In the genomic region with DNA sequence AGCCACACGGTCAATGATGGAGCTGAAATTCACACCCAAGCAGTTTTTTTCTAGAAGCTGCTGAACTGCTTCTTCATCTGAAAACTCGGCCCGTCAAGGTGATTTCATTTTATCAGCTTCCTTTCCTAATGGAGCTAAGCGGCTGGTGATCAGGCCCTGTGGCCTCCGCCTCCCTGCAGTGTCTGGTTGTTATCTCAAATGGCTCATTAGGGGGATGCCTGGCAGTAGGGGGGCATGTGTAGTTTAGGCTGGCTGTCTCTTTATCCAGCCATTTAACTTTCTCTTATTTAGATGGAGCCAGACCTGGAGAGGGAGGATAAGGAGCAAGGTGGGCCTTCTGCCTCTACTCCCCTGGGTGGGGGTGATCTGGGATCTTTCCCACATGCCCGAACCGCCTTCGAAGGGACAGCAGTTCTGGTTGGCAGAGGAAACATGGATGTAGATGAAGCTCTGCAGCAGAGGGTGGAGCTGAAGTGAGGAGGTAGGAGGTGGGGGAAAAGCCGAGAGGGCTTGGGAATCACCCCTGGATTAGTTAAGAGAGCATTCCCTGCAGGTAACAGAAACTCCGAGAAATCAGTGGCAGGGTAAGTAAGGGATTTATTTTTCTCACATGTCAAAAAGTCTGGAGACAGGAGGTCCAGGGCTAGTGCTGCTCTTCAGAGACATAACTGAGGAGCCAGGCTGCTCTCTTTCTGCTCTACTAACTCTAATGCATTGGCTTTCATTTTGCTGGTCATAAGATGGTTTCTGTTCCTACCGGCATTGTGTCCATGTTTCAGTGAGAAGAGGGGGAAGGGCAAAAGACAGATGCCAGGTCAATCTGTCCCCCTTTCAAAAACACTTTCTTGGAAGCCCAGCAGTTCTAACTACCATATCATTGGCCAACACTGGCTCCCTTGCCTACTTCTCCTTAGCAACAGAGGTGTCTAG, we compare ENCODE assay signal across 1 cellular context.
TF ChIP-seq lines count a peak whose summit lies in the region.

No MANE protein-coding gene starts in this region.

TF ChIP-seq in WTC11, 78 proteins besides CTCF, POLR2A, EP300 and RAD21 (continued from another document):
- TF ChIP-seq, protein P1, sequence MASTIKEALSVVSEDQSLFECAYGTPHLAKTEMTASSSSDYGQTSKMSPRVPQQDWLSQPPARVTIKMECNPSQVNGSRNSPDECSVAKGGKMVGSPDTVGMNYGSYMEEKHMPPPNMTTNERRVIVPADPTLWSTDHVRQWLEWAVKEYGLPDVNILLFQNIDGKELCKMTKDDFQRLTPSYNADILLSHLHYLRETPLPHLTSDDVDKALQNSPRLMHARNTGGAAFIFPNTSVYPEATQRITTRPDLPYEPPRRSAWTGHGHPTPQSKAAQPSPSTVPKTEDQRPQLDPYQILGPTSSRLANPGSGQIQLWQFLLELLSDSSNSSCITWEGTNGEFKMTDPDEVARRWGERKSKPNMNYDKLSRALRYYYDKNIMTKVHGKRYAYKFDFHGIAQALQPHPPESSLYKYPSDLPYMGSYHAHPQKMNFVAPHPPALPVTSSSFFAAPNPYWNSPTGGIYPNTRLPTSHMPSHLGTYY (CRISPR knock-in tag; IDR thresholded peaks at IDR 0.05): no peak
- TF ChIP-seq ZNF138 (CRISPR knock-in tag; conservative IDR thresholded peaks at IDR 0.05): no peak
